ENCODE assay signal across 34 cellular contexts in genomic region chr5:51558682-51559081, GRCh38.
"Had no signal": no experiment of that assay in that cellular context is flagged by ENCODE, and none has a peak within 500 bp of the region (broad histone marks: within the 10 kb centered on the region; RNA-seq: fewer than 3 reads in every experiment).

No MANE protein-coding gene starts in this region.

- DNase-seq: Karpas-422, Kasumi-1, MG63, MM.1S, MV-4-11, NCI-H1048, NCI-H1092, NCI-H1092 treated with DMSO at 0.1 percent for 48 hours, NCI-H1105, NCI-H1105 treated with DMSO at 0.1 percent for 48 hours, NCI-H1417, NCI-H1417 treated with DMSO at 0.1 percent for 48 hours, NCI-H1436, NCI-H1436 treated with DMSO at 0.1 percent for 48 hours, NCI-H146, NCI-H1694, NCI-H1694 treated with DMSO at 0.1 percent for 48 hours, NCI-H187, NCI-H187 treated with DMSO at 0.1 percent for 48 hours, NCI-H1930, NCI-H2029, NCI-H2029 treated with DMSO at 0.1 percent for 48 hours, NCI-H2081, NCI-H2081 treated with DMSO at 0.1 percent for 48 hours, NCI-H2107, NCI-H2171, NCI-H2171 treated with DMSO at 0.1 percent for 48 hours, NCI-H2227 treated with DMSO at 0.1 percent for 48 hours, NCI-H226, NCI-H345, NCI-H446, NCI-H446 treated with DMSO at 0.1 percent for 48 hours, NCI-H510A, NCI-H510A treated with DMSO at 0.1 percent for 48 hours had no signal
